ENCODE assay signal across 24 cellular contexts in the genomic region with DNA sequence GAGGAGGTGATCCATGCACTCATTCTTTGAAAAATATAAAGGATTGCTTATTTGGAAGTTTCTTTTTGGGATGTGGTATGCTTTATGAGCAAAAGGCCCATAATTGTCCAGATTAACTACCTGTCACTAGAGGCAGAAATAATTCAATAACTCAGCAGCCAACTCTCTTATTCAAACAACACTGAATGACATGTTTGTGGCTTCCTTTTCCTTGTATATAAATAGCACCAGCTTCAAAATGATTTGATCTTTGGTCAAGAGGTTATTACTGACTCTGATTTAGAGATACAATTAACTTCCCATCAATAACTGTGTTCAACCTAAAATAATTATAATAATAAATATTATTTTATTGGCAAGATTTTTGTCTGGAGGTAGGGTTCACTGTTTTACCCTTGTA.
DNase-seq lines count a peak whose midpoint lies in the region; ATAC-seq and TF ChIP-seq lines count a peak whose summit lies in the region.
"Had no signal": no experiment of that assay in that cellular context is flagged by ENCODE, and none has a peak within 500 bp of the region (broad histone marks: within the 10 kb centered on the region; RNA-seq: fewer than 3 reads in every experiment).

No MANE protein-coding gene starts in this region.

- no peaks in the 10 kb centered on the region for H3K79me2 ChIP-seq in mammary epithelial cell (ENCODE audit: insufficient read depth, low read length)

- no peaks in the 10 kb centered on the region for H3K27me3 ChIP-seq in BLaER1 treated with 17β-estradiol and CSF1 and Interleukin-3, amounts not matched to agents 10 nM and 100 nM
- H3K27me3 ChIP-seq in HAP-1 (ENCODE audit: low read depth) = no peaks in the 10 kb centered on the region
- no peaks in the 10 kb centered on the region for H3K27me3 ChIP-seq in mammary epithelial cell (ENCODE audit: insufficient read depth, low read length)
- H3K27me3 ChIP-seq: BE2C had no signal

- no peak overlapping the region for H3K9ac ChIP-seq in BLaER1 treated with 17β-estradiol and CSF1 and Interleukin-3, amounts not matched to agents 10 nM and 100 nM
- H3K9ac ChIP-seq in mammary epithelial cell (ENCODE audit: insufficient read depth, low read length) = no peak overlapping the region
- H3K9ac ChIP-seq: GM23248 had no signal

- no TSS peak for BruUV-seq in mammary epithelial cell (replicated peaks; lab: Mats Ljungman, UMichigan)

- intact Hi-C loops in mammary epithelial cell (cut with micrococcal nuclease) = no loop called here

- peak overlapping the region in 8 of 11 experiments; percentile 11 to 65 (median 46); a peak in 11 of 22 replicates for H3K4me2 ChIP-seq in BLaER1 treated with 17β-estradiol and CSF1 and Interleukin-3, amounts not matched to agents 10 nM and 100 nM
- no peak overlapping the region for H3K4me2 ChIP-seq in mammary epithelial cell (ENCODE audit: insufficient read depth, low read depth, low read length)
- H3K4me2 ChIP-seq: A549 had no signal

- H3K9me3 ChIP-seq in BLaER1 treated with 17β-estradiol and CSF1 and Interleukin-3, amounts not matched to agents 10 nM and 100 nM (replicated peaks in 1 of 11) = peaks cover 0 to 76% (median 50%) of the 10 kb centered on the region in 11 experiments; a peak in 18 of 22 replicates
- H3K9me3 ChIP-seq in HAP-1 = no peaks in the 10 kb centered on the region
- no peaks in the 10 kb centered on the region for H3K9me3 ChIP-seq in mammary epithelial cell (replicated peaks; ENCODE audit: insufficient read depth, low read length)
- H3K9me3 ChIP-seq: A549, BE2C, Caco-2 had no signal

- no peaks in the 10 kb centered on the region; a peak in 2 of 22 replicates for H4K20me1 ChIP-seq in BLaER1 treated with 17β-estradiol and CSF1 and Interleukin-3, amounts not matched to agents 10 nM and 100 nM
- H4K20me1 ChIP-seq in mammary epithelial cell (ENCODE audit: insufficient read depth, low read length) = no peaks in the 10 kb centered on the region

- H2AFZ ChIP-seq in mammary epithelial cell (ENCODE audit: low read depth, low read length) = no peak overlapping the region
- H2AFZ ChIP-seq: GM23248 had no signal

- no peak overlapping the region for H3K27ac ChIP-seq in BLaER1 treated with 17β-estradiol and CSF1 and Interleukin-3, amounts not matched to agents 10 nM and 100 nM
- no peak overlapping the region for H3K27ac ChIP-seq in mammary epithelial cell (ENCODE audit: insufficient read depth, low read depth, low read length)
- H3K27ac ChIP-seq: A549, C4-2B, GM23248 had no signal

- peaks cover 0 to 33% (median 20%) of the 10 kb centered on the region in 10 experiments; a peak in 16 of 20 replicates for H3K4me1 ChIP-seq in BLaER1 treated with 17β-estradiol and CSF1 and Interleukin-3, amounts not matched to agents 10 nM and 100 nM
- H3K4me1 ChIP-seq in HAP-1 (no peaks in the 10 kb centered on the region), mammary epithelial cell (ENCODE audit: insufficient read depth, low read length) (no peaks in the 10 kb centered on the region)
- H3K4me1 ChIP-seq: A549, BE2C, Caco-2 had no signal

- no peak overlapping the region for H3K4me3 ChIP-seq in BLaER1 treated with 17β-estradiol and CSF1 and Interleukin-3, amounts not matched to agents 10 nM and 100 nM
- H3K4me3 ChIP-seq in HAP-1 = no peak overlapping the region
- H3K4me3 ChIP-seq in mammary epithelial cell (replicated peaks in 1 of 3; ENCODE audit: insufficient read depth in 1 of 3, low read depth in 2 of 3, low read length in 3 of 3) = no peak overlapping the region
- H3K4me3 ChIP-seq: A549, GM12878, GM23248 had no signal

- TF ChIP-seq CTCF in mammary epithelial cell (conservative IDR thresholded peaks at IDR 0.05 in 1 of 2, IDR thresholded peaks at IDR 0.05 in 1 of 2; ENCODE audit: extremely low read depth in 1 of 2, insufficient read depth in 1 of 2, low read depth in 1 of 2, low read length in 2 of 2) = no peak

- peak; percentile 37 for DNase-seq in NCI-H69 (lab: John Stamatoyannopoulos, UW)
- DNase-seq in DMS53 treated with DMSO at 0.1 percent for 48 hours (lab: John Stamatoyannopoulos, UW; ENCODE audit: unreplicated experiment) = no peak
- DNase-seq in HAP-1 (ENCODE audit: low spot score in 2 of 2) = no peak
- DNase-seq in OCI-M2 (lab: John Stamatoyannopoulos, UW; ENCODE audit: unreplicated experiment) = no peak
- no peak for DNase-seq in mammary epithelial cell
- DNase-seq: 8988T; ACHN; AML-193; BE2C; Caco-2; CD4-positive, CD25-positive, alpha-beta regulatory T cell; CD8-positive, alpha-beta T cell; DMS153; DMS79; EL; GDM1; GM23248; H7 had no signal

- peak; percentile 72 for ATAC-seq in HG03520 (IDR thresholded peaks at IDR 0.05; ENCODE audit: unreplicated experiment)
- ATAC-seq: A549; CD8-positive, alpha-beta T cell; GM12878; HCT116 had no signal

- H3K36me3 ChIP-seq in BLaER1 treated with 17β-estradiol and CSF1 and Interleukin-3, amounts not matched to agents 10 nM and 100 nM = peaks cover 0 to 59% (median 27%) of the 10 kb centered on the region in 11 experiments; a peak in 14 of 22 replicates
- H3K36me3 ChIP-seq in HAP-1 (replicated peaks) (no peaks in the 10 kb centered on the region), mammary epithelial cell (ENCODE audit: insufficient read depth, low read length) (no peaks in the 10 kb centered on the region)
- H3K36me3 ChIP-seq: BE2C had no signal

- in situ Hi-C loops in HAP-1 (cut with MboI; ENCODE audit: low sequenced_read_pairs) = no loop called here
- in situ Hi-C loops in mammary epithelial cell (cut with MboI; ENCODE audit: low sequenced_read_pairs in 2 of 2) = no loop called here

- CTCF ChIA-PET in mammary epithelial cell (lab: Charles Lee; ENCODE audit: low non-redundant PET) = no interaction called here

- dilution Hi-C loops in mammary epithelial cell (cut with HindIII; ENCODE audit: low sequenced_read_pairs) = no loop called here
